8 cellular contexts compared by ENCODE assay signal in the genomic region with DNA sequence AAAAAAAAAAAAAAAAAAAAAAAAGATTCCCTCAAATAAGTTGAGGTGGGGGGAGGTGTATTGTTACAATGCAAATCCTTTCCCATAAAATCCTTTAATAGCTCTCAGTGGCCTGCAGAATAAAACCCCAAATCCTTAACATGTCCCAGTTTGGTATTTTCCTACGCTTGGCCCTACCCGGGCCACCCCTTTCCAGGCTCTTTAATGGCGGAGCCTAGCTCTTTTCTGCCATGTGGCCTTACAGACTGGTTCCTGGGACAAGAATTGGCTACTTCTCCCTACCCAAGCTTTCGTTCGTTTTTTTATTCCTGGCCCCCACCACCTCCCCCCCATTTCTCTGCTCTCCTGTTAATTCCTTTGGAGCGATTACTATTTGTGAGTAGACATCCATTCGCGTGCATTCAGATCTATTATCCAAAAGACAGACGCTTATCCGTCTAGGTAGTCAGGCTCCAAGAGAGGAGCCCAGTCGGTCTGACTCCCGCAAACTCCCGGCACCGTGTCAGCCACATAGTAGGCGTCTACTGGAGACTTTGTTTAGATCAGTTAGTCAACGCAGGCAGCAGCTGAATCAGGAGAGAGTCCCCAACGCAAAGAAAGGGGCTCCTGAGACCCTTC. TPM values are rescaled to one million over a fixed set of nuclear protein-coding genes. Genes with fewer than 3 reads are reported as not detected.
DNase-seq lines count a peak whose midpoint lies in the region; ATAC-seq and TF ChIP-seq lines count a peak whose summit lies in the region.

No MANE protein-coding gene starts in this region.

- no peak overlapping the region for H3T11ph ChIP-seq in H9 (ENCODE audit: low read length)

- no peaks in the 10 kb centered on the region for H4K20me1 ChIP-seq in H9 (ENCODE audit: control insufficient read depth, insufficient read depth, insufficient read length)

- H3K4me1 Mint-ChIP-seq in H9 = peaks cover 36 to 42% of the 10 kb centered on the region in 2 experiments

- H3K27me3 ChIP-seq in H9 (ENCODE audit: insufficient read depth, low read length) = no peaks in the 10 kb centered on the region
- H3K27me3 ChIP-seq in WERI-Rb-1 (ENCODE audit: insufficient read depth, low read depth, severe bottlenecking) = no peaks in the 10 kb centered on the region
- H3K27me3 ChIP-seq in heart right ventricle = no peaks in the 10 kb centered on the region
- H3K27me3 ChIP-seq in gastrocnemius medialis = no peaks in the 10 kb centered on the region

- H3K27me3 Mint-ChIP-seq in H9 (ENCODE audit: low read depth) = no peaks in the 10 kb centered on the region

- no peaks in the 10 kb centered on the region for H3K9me3 Mint-ChIP-seq in H9

- H3K27ac ChIP-seq in H9 (ENCODE audit: insufficient read length, low read depth, low read length) = no peak overlapping the region
- H3K27ac ChIP-seq in WERI-Rb-1 = peak overlapping the region; percentile 99
- H3K27ac ChIP-seq in heart right ventricle = peak overlapping the region; percentile 96 to 100 (median 100)
- H3K27ac ChIP-seq in gastrocnemius medialis = peak overlapping the region; percentile 98 to 100 (median 99)

- no peak overlapping the region for H2BK12ac ChIP-seq in H9 (ENCODE audit: insufficient read length, low read depth, low read length)

- no peak overlapping the region for H4K8ac ChIP-seq in H9 (replicated peaks; ENCODE audit: insufficient read length, low read depth, low read length)

- no peak overlapping the region for H2BK15ac ChIP-seq in H9 (ENCODE audit: low read depth, low read length)

- H3K79me2 ChIP-seq in H9 (ENCODE audit: insufficient read depth, low read length) = no peaks in the 10 kb centered on the region; the same call in 1 of the 2 replicates

- peak overlapping the region; percentile 84 for H3K4me3 ChIP-seq in WERI-Rb-1 (ENCODE audit: low read depth, low read length)
- peak overlapping the region; percentile 54 to 96 (median 89) for H3K4me3 ChIP-seq in heart right ventricle
- peak overlapping the region; percentile 76 to 95 (median 78) for H3K4me3 ChIP-seq in gastrocnemius medialis

- DNase-seq in H9 (no peak), WERI-Rb-1 (no peak), heart right ventricle (no peak), gastrocnemius medialis (no peak), NCI-H510A (lab: John Stamatoyannopoulos, UW) (no peak), HCEC 1CT (no peak), COLO829 (ENCODE audit: low spot score) (no peak)

- no peak overlapping the region for H3K23ac ChIP-seq in H9 (ENCODE audit: insufficient read length, low read depth, low read length)

- no peak overlapping the region for H2BK20ac ChIP-seq in H9 (ENCODE audit: low read depth, low read length, poor library complexity, severe bottlenecking)

- H3K14ac ChIP-seq in H9 (ENCODE audit: insufficient read depth, low read length) = peak overlapping the region; percentile 85; the same call in 1 of the 2 replicates

- H4K91ac ChIP-seq in H9 (ENCODE audit: insufficient read length, low read depth, low read length) = no peak overlapping the region

- H2AK5ac ChIP-seq in H9 (ENCODE audit: insufficient read length, low read length) = no peak overlapping the region

- H3K79me1 ChIP-seq in H9 (ENCODE audit: insufficient read depth, low read depth, low read length, poor library complexity, severe bottlenecking) = no peaks in the 10 kb centered on the region

- H3K18ac ChIP-seq in H9 (ENCODE audit: insufficient read length, low read depth, low read length) = peak overlapping the region; percentile 91

- H2AFZ ChIP-seq in H9 (ENCODE audit: low read length) = no peak overlapping the region

- H3K4me3 Mint-ChIP-seq in H9 = peak overlapping the region; percentile 90 to 93

- H3K36me3 Mint-ChIP-seq in H9 (ENCODE audit: insufficient read depth in 1 of 3, low read depth in 3 of 3) = peaks cover 0 to 7% (median 4%) of the 10 kb centered on the region in 3 experiments; a peak in 4 of 7 replicates

- peaks cover 13% of the 10 kb centered on the region for H3K23me2 ChIP-seq in H9 (ENCODE audit: insufficient read length, low read depth, low read length, poor library complexity, severe bottlenecking)

- H2BK120ac ChIP-seq in H9 (ENCODE audit: low read depth, low read length, poor library complexity, severe bottlenecking) = no peak overlapping the region

- H3K4ac ChIP-seq in H9 (ENCODE audit: low read depth, low read length) = no peak overlapping the region

- ATAC-seq in heart right ventricle (peak in 4 of 8 donors; percentile 1 to 5 (median 2)), gastrocnemius medialis (peak; percentile 6 to 13), GM21737 (IDR thresholded peaks at IDR 0.05; ENCODE audit: unreplicated experiment) (no peak)

- H3K9ac ChIP-seq in H9 (ENCODE audit: extremely low read depth, insufficient read length, low read length) = peak overlapping the region; percentile 7

- H3K56ac ChIP-seq in H9 (ENCODE audit: insufficient read length, low read depth, low read length) = no peak overlapping the region

- WGBS in H9 (ENCODE audit: extremely low coverage, insufficient read length, low lambda C conversion rate) = no CpG with 5 or more reads among the region's 17 CpGs
- 39 to 47% methylated on average over 17 of the region's 17 CpGs for WGBS in heart right ventricle, 2 donors

- H2BK5ac ChIP-seq in H9 (ENCODE audit: insufficient read length, low read length) = no peak overlapping the region

- intact Hi-C loops in heart right ventricle (cut with DNase I) = loop anchor here in 5 of 10 donors (5.0 to 10.0 kb wide), 6 partner anchors 34 to 317 kb away; a partner anchor contains a TSS
- intact Hi-C loops in gastrocnemius medialis (cut with DNase I; ENCODE audit: low total_unique reads) = loop anchor here (5.0 to 10.0 kb wide), 2 partner anchors 86 to 277 kb away; a partner anchor contains a TSS

- H3K4me1 ChIP-seq in H9 (ENCODE audit: insufficient read depth, low read length) = peaks cover 10% of the 10 kb centered on the region; the same call in 1 of the 2 replicates
- H3K4me1 ChIP-seq in heart right ventricle = peaks cover 17 to 46% (median 42%) of the 10 kb centered on the region in 9 donors
- H3K4me1 ChIP-seq in gastrocnemius medialis = peaks cover 39 to 43% of the 10 kb centered on the region in 2 donors

- H3K27ac Mint-ChIP-seq in H9 = peak overlapping the region; percentile 90 to 99 (median 97)

- no peak for TF ChIP-seq POLR2A in gastrocnemius medialis (IDR thresholded peaks at IDR 0.05)

- no peak for TF ChIP-seq CTCF in H9 (conservative IDR thresholded peaks at IDR 0.05)
- TF ChIP-seq CTCF in WERI-Rb-1 (IDR thresholded peaks at IDR 0.05; ENCODE audit: low read depth, low read length) = no peak
- TF ChIP-seq CTCF in heart right ventricle (IDR thresholded peaks at IDR 0.05) = no peak
- no peak for TF ChIP-seq CTCF in gastrocnemius medialis (IDR thresholded peaks at IDR 0.05 in 4 of 5, conservative IDR thresholded peaks at IDR 0.05 in 1 of 5)

- H3K4me2 ChIP-seq in H9 (ENCODE audit: insufficient read depth, insufficient read length, low read length) = peak overlapping the region; percentile 15

- H3K9me3 ChIP-seq in H9 (ENCODE audit: control insufficient read depth, low read depth, low read length) = no peaks in the 10 kb centered on the region
- H3K9me3 ChIP-seq in WERI-Rb-1 (ENCODE audit: severe bottlenecking) = no peaks in the 10 kb centered on the region
- no peaks in the 10 kb centered on the region for H3K9me3 ChIP-seq in heart right ventricle
- no peaks in the 10 kb centered on the region for H3K9me3 ChIP-seq in gastrocnemius medialis

- H3K36me3 ChIP-seq in WERI-Rb-1 (peaks cover 19% of the 10 kb centered on the region), heart right ventricle (no peaks in the 10 kb centered on the region), gastrocnemius medialis (no peaks in the 10 kb centered on the region)

- in situ Hi-C loops in gastrocnemius medialis (cut with MboI; ENCODE audit: low sequenced_read_pairs in 4 of 4) = no loop called here

- no peak overlapping the region for H4K5ac ChIP-seq in H9 (ENCODE audit: insufficient read length, low read depth, low read length)

RNA-seq across cellular contexts. Expression of a gene that starts 0.8 kb away (rescaled TPM):
- 48.7 and 48.9 TPM in 2 replicates for total RNA-seq in H9 (2021)
- total RNA-seq in heart right ventricle = 10 to 100 TPM; 20.6 to 41.3 (median 26.9) TPM
- 10 to 100 TPM in 1 of 2 donors, 1 to 10 TPM in 1; 6.0 to 23.5 TPM for polyA plus RNA-seq in heart right ventricle
- total RNA-seq in gastrocnemius medialis = 100 to 1,000 TPM in 2 of 4 donors, 10 to 100 TPM in 2; 61.9 to 120 (median 102) TPM

RNA-seq across cellular contexts. Expression of a gene that starts 5.4 kb away (rescaled TPM):
- total RNA-seq in H9 (2021) (190 and 198 TPM in 2 replicates), heart right ventricle (100 to 1,000 TPM in 1 of 10 donors, 10 to 100 TPM in 9; 73.9 to 105 (median 80.5) TPM), gastrocnemius medialis (100 to 1,000 TPM in 3 of 4 donors, 10 to 100 TPM in 1; 60.1 to 210 (median 114) TPM)
- polyA plus RNA-seq in heart right ventricle = 100 to 1,000 TPM; 186 to 214 TPM

RNA-seq across cellular contexts. Expression of a gene that starts 6.2 kb away (rescaled TPM):
- total RNA-seq in H9 (2021) (60.9 and 65.9 TPM in 2 replicates), heart right ventricle (10 to 100 TPM; 16.1 to 27.1 (median 19.1) TPM), gastrocnemius medialis (10 to 100 TPM; 14.9 to 41.2 (median 20.0) TPM)
- polyA plus RNA-seq in heart right ventricle = 10 to 100 TPM; 31.1 to 63.3 TPM

RNA-seq across cellular contexts. Expression of a gene that starts 31.5 kb away (rescaled TPM):
- 99.5 and 106 TPM in 2 replicates for total RNA-seq in H9 (2021)
- total RNA-seq in heart right ventricle = 10 to 100 TPM; 25.8 to 41.6 (median 31.3) TPM
- 10 to 100 TPM; 30.2 to 46.8 TPM for polyA plus RNA-seq in heart right ventricle
- 10 to 100 TPM; 27.5 to 58.9 (median 48.5) TPM for total RNA-seq in gastrocnemius medialis

RNA-seq across cellular contexts. Expression of a gene that starts 34.6 kb away (rescaled TPM):
- total RNA-seq in H9 (2021) (1.1 and 1.3 TPM in 2 replicates), heart right ventricle (1 to 10 TPM in 1 of 10 donors, under 1 TPM in 9; 0.15 to 1.1 (median 0.48) TPM), gastrocnemius medialis (10 to 100 TPM in 1 of 4 donors, under 1 TPM in 2, not detected in 1; 0.27 to 11.0 (median 0.56) TPM)
- 1 to 10 TPM in 1 of 2 donors, under 1 TPM in 1; 0.74 to 1.2 TPM for polyA plus RNA-seq in heart right ventricle
